In the genomic region with DNA sequence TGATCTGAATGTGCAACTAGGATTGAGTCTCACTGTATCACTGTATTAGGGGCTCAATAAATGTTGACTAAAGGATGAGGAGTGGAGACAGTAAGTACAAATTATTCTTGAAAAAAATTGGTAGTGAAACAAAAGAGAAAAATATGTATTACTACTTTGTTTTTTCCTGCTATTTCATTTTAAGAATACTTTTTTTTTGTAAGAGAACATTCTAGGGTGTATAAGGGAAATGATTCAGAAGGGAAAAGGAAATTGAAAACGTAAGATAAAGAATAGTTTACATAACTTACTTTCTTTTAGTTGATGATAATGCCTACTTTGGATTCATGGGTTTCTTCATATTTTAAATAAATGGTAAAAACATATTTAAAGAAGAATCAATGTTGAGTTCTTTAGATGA, we compare ENCODE assay signal across 15 cellular contexts. TPM values are rescaled to one million over a fixed set of nuclear protein-coding genes. Genes with fewer than 3 reads are reported as not detected.
DNase-seq lines count a peak whose midpoint lies in the region; ATAC-seq, FAIRE-seq and TF ChIP-seq lines count a peak whose summit lies in the region.
"Had no signal": no experiment of that assay in that cellular context is flagged by ENCODE, and none has a peak within 500 bp of the region (broad histone marks: within the 10 kb centered on the region; RNA-seq: fewer than 3 reads in every experiment).

No MANE protein-coding gene starts in this region.

- H3K27ac ChIP-seq in BLaER1 treated with 17β-estradiol and CSF1 and Interleukin-3, amounts not matched to agents 10 nM and 100 nM = no peak overlapping the region
- H3K27ac ChIP-seq in PC-9 = no peak overlapping the region

- no peaks in the 10 kb centered on the region for H3F3A ChIP-seq in PC-9 (ENCODE audit: insufficient read depth, low read depth)

- H3K36me3 Mint-ChIP-seq in mesothelial cell of epicardium = no peaks in the 10 kb centered on the region

- POLR2A ChIA-PET in PC-9 (lab: Charles Lee; ENCODE audit: unreplicated experiment) = no interaction called here

- H3K9me3 ChIP-seq in BLaER1 treated with 17β-estradiol and CSF1 and Interleukin-3, amounts not matched to agents 10 nM and 100 nM (replicated peaks in 1 of 11) = peaks cover 0 to 21% (median 5%) of the 10 kb centered on the region in 11 experiments; a peak in 7 of 22 replicates
- H3K9me3 ChIP-seq in adipocyte (ENCODE audit: control insufficient read depth, low read length) = no peaks in the 10 kb centered on the region
- H3K9me3 ChIP-seq in PC-9 (ENCODE audit: insufficient read depth, low read depth) = no peaks in the 10 kb centered on the region
- H3K9me3 ChIP-seq: Caco-2 had no signal

- ATAC-seq in GM18517 (IDR thresholded peaks at IDR 0.05; ENCODE audit: unreplicated experiment) = no peak

- TF ChIP-seq CTCF in mesothelial cell of epicardium (IDR thresholded peaks at IDR 0.05; ENCODE audit: unreplicated experiment) (no peak), PC-9 (conservative IDR thresholded peaks at IDR 0.05) (no peak)

- no peak overlapping the region for H3K9ac ChIP-seq in BLaER1 treated with 17β-estradiol and CSF1 and Interleukin-3, amounts not matched to agents 10 nM and 100 nM
- no peak overlapping the region for H3K9ac ChIP-seq in adipocyte (ENCODE audit: low read length)

- H4K20me1 ChIP-seq in BLaER1 treated with 17β-estradiol and CSF1 and Interleukin-3, amounts not matched to agents 10 nM and 100 nM = peaks cover 97 to 100% (median 100%) of the 10 kb centered on the region in 11 experiments
- H4K20me1 ChIP-seq in PC-9 (ENCODE audit: insufficient read depth) = peaks cover 51% of the 10 kb centered on the region

- no peaks in the 10 kb centered on the region for H3K9me2 ChIP-seq in PC-9 (ENCODE audit: insufficient read depth)

- CTCF ChIA-PET in PC-9 (lab: Charles Lee) = no interaction called here

- H3K79me2 ChIP-seq in PC-9 (ENCODE audit: low read depth) = peaks cover 99% of the 10 kb centered on the region

- DNase-seq in adipocyte (ENCODE audit: low read depth) (peak; percentile 25), mesothelial cell of epicardium (ENCODE audit: low spot score in 2 of 2, unreplicated experiment in 2 of 2) (no peak), UCSD-AML1 (lab: John Stamatoyannopoulos, UW; ENCODE audit: unreplicated experiment) (no peak), PC-9 (no peak)
- DNase-seq: anterior cingulate cortex, Caco-2, dorsolateral prefrontal cortex, islet precursor cell, NCI-H1930, NCI-H69, substantia nigra had no signal

- no peak overlapping the region for H3K4me3 ChIP-seq in BLaER1 treated with 17β-estradiol and CSF1 and Interleukin-3, amounts not matched to agents 10 nM and 100 nM
- H3K4me3 ChIP-seq in adipocyte (ENCODE audit: low read length) (no peak overlapping the region), PC-9 (no peak overlapping the region)
- H3K4me3 ChIP-seq: dorsolateral prefrontal cortex had no signal

- H3K4me1 ChIP-seq in BLaER1 treated with 17β-estradiol and CSF1 and Interleukin-3, amounts not matched to agents 10 nM and 100 nM = peaks cover 0 to 80% (median 12%) of the 10 kb centered on the region in 10 experiments; a peak in 14 of 20 replicates
- H3K4me1 ChIP-seq in adipocyte (ENCODE audit: control insufficient read depth, insufficient read depth, low read length) = peaks cover 6% of the 10 kb centered on the region
- no peaks in the 10 kb centered on the region for H3K4me1 ChIP-seq in PC-9 (replicated peaks; ENCODE audit: insufficient read depth)

- no peak overlapping the region for H3K4me3 Mint-ChIP-seq in mesothelial cell of epicardium

- peak; percentile 23 for FAIRE-seq in A204.1 (lab: Jason Lieb, UNC)
- FAIRE-seq: frontal cortex had no signal

- H3K36me3 ChIP-seq in BLaER1 treated with 17β-estradiol and CSF1 and Interleukin-3, amounts not matched to agents 10 nM and 100 nM = peaks cover 44 to 94% (median 79%) of the 10 kb centered on the region in 11 experiments
- no peaks in the 10 kb centered on the region for H3K36me3 ChIP-seq in adipocyte (ENCODE audit: control insufficient read depth, insufficient read depth, low read length, severe bottlenecking)
- H3K36me3 ChIP-seq in PC-9 (ENCODE audit: low read depth) = 0 out of 2 replicates have a peak, but pooled peaks cover 12% of the 10 kb centered on the region

- H3K27me3 Mint-ChIP-seq in mesothelial cell of epicardium (ENCODE audit: low read depth) = no peaks in the 10 kb centered on the region

- BruUV-seq in PC-9 (replicated peaks; lab: Mats Ljungman, UMichigan) = no TSS peak

- no peak overlapping the region for H2AFZ ChIP-seq in PC-9

- peak overlapping the region; percentile 86 for H3K27ac Mint-ChIP-seq in mesothelial cell of epicardium

- H3K9me3 Mint-ChIP-seq in mesothelial cell of epicardium = no peaks in the 10 kb centered on the region

- H3K4me1 Mint-ChIP-seq in mesothelial cell of epicardium = peaks cover 27% of the 10 kb centered on the region

- H3K27me3 ChIP-seq in BLaER1 treated with 17β-estradiol and CSF1 and Interleukin-3, amounts not matched to agents 10 nM and 100 nM = no peaks in the 10 kb centered on the region
- H3K27me3 ChIP-seq in adipocyte (replicated peaks; ENCODE audit: control insufficient read depth, insufficient read depth, low read length) = no peaks in the 10 kb centered on the region
- H3K27me3 ChIP-seq in PC-9 (ENCODE audit: insufficient read depth, low read depth) = no peaks in the 10 kb centered on the region
- H3K27me3 ChIP-seq: dorsolateral prefrontal cortex had no signal

- H3K4me2 ChIP-seq in BLaER1 treated with 17β-estradiol and CSF1 and Interleukin-3, amounts not matched to agents 10 nM and 100 nM = peak overlapping the region in 8 of 11 experiments; percentile 24 to 95 (median 50); a peak in 14 of 22 replicates
- no peak overlapping the region for H3K4me2 ChIP-seq in PC-9

- intact Hi-C loops in PC-9 (cut with micrococcal nuclease; ENCODE audit: unreplicated experiment) = no loop called here

RNA-seq across cellular contexts. Expression of a gene that starts 9.6 kb away (rescaled TPM):
- total RNA-seq in mesothelial cell of epicardium (109 to 137 TPM (median 122 TPM) in 3 replicates), PC-9 (2021) (171 and 203 TPM in 2 replicates)
